Comparison of ENCODE assay signal across 25 cellular contexts in genomic region chr6:23073851-23074250, GRCh38.
A peak's percentile ranks its signal among the peaks of the same experiment; 100 is the strongest.
DNase-seq lines count a peak whose midpoint lies in the region; ATAC-seq and TF ChIP-seq lines count a peak whose summit lies in the region.
"Had no signal": no experiment of that assay in that cellular context is flagged by ENCODE, and none has a peak within 500 bp of the region (broad histone marks: within the 10 kb centered on the region; RNA-seq: fewer than 3 reads in every experiment).

No MANE protein-coding gene starts in this region.

- H3K36me3 ChIP-seq in breast epithelium: no peaks in the 10 kb centered on the region
- H3K36me3 ChIP-seq: BE2C, SJCRH30 had no signal

- no TSS peak for BruUV-seq in MCF 10A (replicated peaks; lab: Mats Ljungman, UMichigan)

- peak overlapping the region; percentile 10 for H3K27ac Mint-ChIP-seq in MCF 10A (ENCODE audit: low read depth, unreplicated experiment)
- H3K27ac Mint-ChIP-seq: CD14-positive monocyte; CD8-positive, alpha-beta memory T cell had no signal

- ATAC-seq in foreskin keratinocyte: no peak
- no peak for ATAC-seq in GM18870 (IDR thresholded peaks at IDR 0.05; ENCODE audit: unreplicated experiment)
- ATAC-seq: HCT116, Right ventricle myocardium inferior had no signal

- H3K27ac ChIP-seq in breast epithelium (no peak overlapping the region), foreskin keratinocyte (no peak overlapping the region)
- H3K27ac ChIP-seq: 22Rv1, HL-60, PC-9, SJCRH30 had no signal

- intact Hi-C loops in MCF 10A (cut with micrococcal nuclease): no loop called here
- intact Hi-C loops in breast epithelium (cut with DNase I; ENCODE audit: low total_unique reads): no loop called here

- CTCF ChIA-PET in MCF 10A (lab: Yijun Ruan, JAX): no interaction called here

- POLR2A ChIA-PET in MCF 10A (lab: Yijun Ruan, JAX): no interaction called here

- no peaks in the 10 kb centered on the region for H3K27me3 ChIP-seq in breast epithelium
- no peaks in the 10 kb centered on the region for H3K27me3 ChIP-seq in foreskin keratinocyte
- H3K27me3 ChIP-seq: BE2C, SJCRH30 had no signal

- H3K9me3 ChIP-seq in breast epithelium: peaks cover 0 to 16% of the 10 kb centered on the region in 2 donors
- H3K9me3 ChIP-seq: BE2C, SJCRH30 had no signal

- TF ChIP-seq CTCF in MCF 10A (IDR thresholded peaks at IDR 0.05; ENCODE audit: unreplicated experiment) (no peak), breast epithelium (IDR thresholded peaks at IDR 0.05) (no peak), foreskin keratinocyte (conservative IDR thresholded peaks at IDR 0.05) (no peak)

- no peak overlapping the region for H3K4me3 Mint-ChIP-seq in MCF 10A (ENCODE audit: unreplicated experiment)
- H3K4me3 Mint-ChIP-seq: CD14-positive monocyte; CD8-positive, alpha-beta memory T cell had no signal

- no peaks in the 10 kb centered on the region for H3K9me3 Mint-ChIP-seq in MCF 10A (ENCODE audit: unreplicated experiment)

- peaks cover 13% of the 10 kb centered on the region for H3K4me1 Mint-ChIP-seq in MCF 10A (ENCODE audit: insufficient read depth, unreplicated experiment)
- H3K4me1 Mint-ChIP-seq: CD14-positive monocyte; CD8-positive, alpha-beta memory T cell had no signal

- DNase-seq in MCF 10A (ENCODE audit: unreplicated experiment) (no peak), breast epithelium (ENCODE audit: low spot score in 2 of 2) (no peak), fibroblast of gingiva (ENCODE audit: low read depth) (peak; percentile 30), skeletal muscle cell (ENCODE audit: low read depth) (peak; percentile 15), foreskin keratinocyte (no peak), NCI-H1105 treated with DMSO at 0.1 percent for 48 hours (lab: John Stamatoyannopoulos, UW) (no peak), NCI-H2107 treated with DMSO at 0.1 percent for 48 hours (lab: John Stamatoyannopoulos, UW; ENCODE audit: unreplicated experiment) (no peak)
- DNase-seq: BE2C; CD8-positive, alpha-beta memory T cell; DMS 273 treated with DMSO at 0.1 percent for 48 hours; DMS79 treated with DMSO at 0.1 percent for 48 hours; GF-D8; NCI-H1105; NCI-H146; NCI-H1930; NCI-H446 treated with DMSO at 0.1 percent for 48 hours; NCI-H526; PC-9; SJCRH30 had no signal

- H3K4me3 ChIP-seq in breast epithelium: no peak overlapping the region
- no peak overlapping the region for H3K4me3 ChIP-seq in skeletal muscle cell (ENCODE audit: low read depth, low read length)
- H3K4me3 ChIP-seq: PC-9, SJCRH30 had no signal

- H3K27me3 Mint-ChIP-seq in MCF 10A (ENCODE audit: insufficient read depth, unreplicated experiment): no peaks in the 10 kb centered on the region
- H3K27me3 Mint-ChIP-seq: CD8-positive, alpha-beta memory T cell had no signal

- TF ChIP-seq POLR2A in breast epithelium (IDR thresholded peaks at IDR 0.05): no peak

- H3K4me1 ChIP-seq in breast epithelium: no peaks in the 10 kb centered on the region
- H3K4me1 ChIP-seq in foreskin keratinocyte: no peaks in the 10 kb centered on the region
- H3K4me1 ChIP-seq: SJCRH30 had no signal

- H3K36me3 Mint-ChIP-seq in MCF 10A (ENCODE audit: insufficient read depth, unreplicated experiment): no peaks in the 10 kb centered on the region
- H3K36me3 Mint-ChIP-seq: CD14-positive monocyte; CD8-positive, alpha-beta memory T cell had no signal

Comparison
In these comparisons a context has a peak if more than half of its experiments do, and no peak if none do; other contexts are left out.
1. DNase-seq: peak in fibroblast of gingiva (single experiment) and skeletal muscle cell (single experiment); none in MCF 10A (single experiment), breast epithelium (0 of 2), foreskin keratinocyte (0 of 2), NCI-H1105 treated with DMSO at 0.1 percent for 48 hours (single experiment) and NCI-H2107 treated with DMSO at 0.1 percent for 48 hours (single experiment).